In genomic region chr17:58639681-58640080, GRCh38 we compare ENCODE assay signal across 9 cellular contexts. TPM values are rescaled to one million over a fixed set of nuclear protein-coding genes. Genes with fewer than 3 reads are reported as not detected.
"Had no signal": no experiment of that assay in that cellular context is flagged by ENCODE, and none has a peak within 500 bp of the region (broad histone marks: within the 10 kb centered on the region; RNA-seq: fewer than 3 reads in every experiment).

No MANE protein-coding gene starts in this region.

- H3K4me3 ChIP-seq: GM12878 had no signal

- ATAC-seq: GM12878 had no signal

- DNase-seq: GDM1, GF-D8 had no signal

- FAIRE-seq: G401.6, GM12878, GM12891, GM12892, GM18507, GM19239 had no signal

RNA-seq across cellular contexts. Expression of gene TEX14, which starts 52.2 kb away (rescaled TPM):
- total RNA-seq: G401 had no signal
